Comparison of ENCODE assay signal across 7 cellular contexts in the genomic region with DNA sequence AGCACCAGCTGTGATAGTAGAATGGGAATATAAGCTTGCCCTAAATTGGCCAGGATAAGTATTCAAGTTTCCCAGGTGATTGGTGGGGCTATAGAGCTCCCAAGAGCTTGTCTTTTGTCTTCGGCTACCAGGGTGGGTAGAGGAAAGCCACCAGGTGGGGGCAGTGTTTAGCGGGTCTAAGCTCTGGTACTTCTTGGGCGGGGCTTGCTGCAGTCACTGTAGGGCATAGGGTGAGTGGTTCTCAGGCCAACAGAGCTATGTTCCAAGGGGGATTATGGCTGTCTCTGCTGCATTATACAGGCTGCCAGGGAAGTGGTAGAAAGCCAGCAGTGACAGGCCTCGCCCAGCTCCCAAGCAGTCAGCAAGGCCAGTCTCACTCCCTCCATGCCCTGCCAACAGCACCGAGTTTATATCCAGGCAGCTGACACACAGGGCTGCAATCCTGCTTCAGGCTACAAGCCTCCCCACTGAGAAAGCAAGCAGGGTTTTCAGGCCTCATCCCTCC.
DNase-seq lines count a peak whose midpoint lies in the region; FAIRE-seq and TF ChIP-seq lines count a peak whose summit lies in the region.

No MANE protein-coding gene starts in this region.

- no peak for TF ChIP-seq POLR2A in H54 (IDR thresholded peaks at IDR 0.05; ENCODE audit: low read depth, low read length)

- H3K4me3 ChIP-seq in GM12864 (ENCODE audit: low read depth, low read length): no peak overlapping the region

- peak; percentile 76 for TF ChIP-seq CTCF in GM12864 (IDR thresholded peaks at IDR 0.05; ENCODE audit: low read depth, low read length, missing control alignments)

- DNase-seq in GM12864 (ENCODE audit: low read depth) (peak; percentile 44), H54 (ENCODE audit: insufficient read length, low spot score) (peak; percentile 32), NAMALWA (ENCODE audit: low spot score) (peak; percentile 90), dedifferentiated amniotic fluid mesenchymal stem cell (ENCODE audit: extremely low spot score) (peak; percentile 19), lung microvascular endothelial cell (ENCODE audit: low read depth in 2 of 2) (peak; percentile 61 to 80)
- DNase-seq in activated CD4-positive, alpha-beta T cell treated with anti-CD3 and anti-CD28 coated beads for 24 hours (ENCODE audit: low read depth in 2 of 2): peak; percentile 62 to 64
- peak; percentile 54 for DNase-seq in stimulated activated CD8-positive, alpha-beta memory T cell treated with anti-CD3 and anti-CD28 coated beads, Interleukin-4, amount 100 ng/mL, for 24 hours (ENCODE audit: low read depth)

- no peak for FAIRE-seq in H54 (lab: Jason Lieb, UNC)

Comparison
In these comparisons a context has a peak if more than half of its experiments do, and no peak if none do; other contexts are left out.
1. DNase-seq: peak in every context shown above with its lines; median percentile 90 in NAMALWA; 70 in lung microvascular endothelial cell; 63 in activated CD4-positive, alpha-beta T cell treated with anti-CD3 and anti-CD28 coated beads for 24 hours; 54 in stimulated activated CD8-positive, alpha-beta memory T cell treated with anti-CD3 and anti-CD28 coated beads, Interleukin-4, amount 100 ng/mL, for 24 hours; 44 in GM12864; 32 in H54; 19 in dedifferentiated amniotic fluid mesenchymal stem cell.